22 cellular contexts compared by ENCODE assay signal in the genomic region with DNA sequence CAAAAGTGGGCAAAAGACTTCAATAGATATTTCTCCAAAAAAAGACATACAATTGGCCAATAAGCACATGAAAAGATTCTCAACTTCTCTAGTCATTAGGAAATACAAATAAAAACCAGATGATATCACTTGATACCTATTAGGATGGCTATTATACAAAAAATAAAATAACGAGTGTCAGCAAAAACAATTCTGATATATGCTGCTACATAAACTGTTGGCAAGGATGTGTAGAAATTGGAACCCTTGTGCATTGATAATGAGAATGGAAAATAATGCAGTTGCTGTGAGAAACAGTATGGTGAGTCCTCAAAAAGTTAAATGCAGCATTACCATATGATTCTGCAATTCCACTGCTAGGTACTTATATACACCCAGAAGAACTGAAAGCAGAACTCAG.
DNase-seq lines count a peak whose midpoint lies in the region; ATAC-seq, FAIRE-seq and TF ChIP-seq lines count a peak whose summit lies in the region.
"Had no signal": no experiment of that assay in that cellular context is flagged by ENCODE, and none has a peak within 500 bp of the region (broad histone marks: within the 10 kb centered on the region; RNA-seq: fewer than 3 reads in every experiment).

No MANE protein-coding gene starts in this region.

- TF ChIP-seq CTCF in HepG2 (CRISPR knock-in tag; IDR thresholded peaks at IDR 0.05) = no peak
- TF ChIP-seq CTCF in right lobe of liver (IDR thresholded peaks at IDR 0.05) = no peak
- TF ChIP-seq CTCF in GM12878 (IDR thresholded peaks at IDR 0.05 in 2 of 3, conservative IDR thresholded peaks at IDR 0.05 in 1 of 3; ENCODE audit: control insufficient read depth in 2 of 3, extremely low read depth in 1 of 3, insufficient read depth in 1 of 3, low read depth in 3 of 3, low read length in 3 of 3) = no peak
- TF ChIP-seq CTCF in subcutaneous adipose tissue (IDR thresholded peaks at IDR 0.05; ENCODE audit: low read depth) = peak; percentile 48

- H3K36me3 ChIP-seq in HepG2 (replicated peaks in 1 of 2; ENCODE audit: control insufficient read depth in 1 of 2, insufficient read depth in 2 of 2, low read length in 2 of 2) (no peaks in the 10 kb centered on the region; a peak in 1 of 5 replicates), right lobe of liver (no peaks in the 10 kb centered on the region), GM12878 (ENCODE audit: control insufficient read depth in 2 of 2, insufficient read depth in 2 of 2, low read length in 1 of 2) (no peaks in the 10 kb centered on the region)

- RAD21 ChIA-PET in GM12878 (lab: Charles Lee; ENCODE audit: unreplicated experiment) = no interaction called here

- TF ChIP-seq POLR2A in HepG2 (IDR thresholded peaks at IDR 0.05; ENCODE audit: insufficient read depth in 1 of 2, low read depth in 2 of 2, low read length in 2 of 2) = no peak
- no peak for TF ChIP-seq POLR2A in right lobe of liver (IDR thresholded peaks at IDR 0.05)
- TF ChIP-seq POLR2A in GM12878 (IDR thresholded peaks at IDR 0.05; ENCODE audit: low read depth, low read length) = no peak

- no peak for FAIRE-seq in HepG2 (lab: Jason Lieb, UNC)
- peak; percentile 31 for FAIRE-seq in GM12878 (lab: Jason Lieb, UNC)
- FAIRE-seq: A204.1, D721Med, H54 had no signal

- WGBS in HepG2 (ENCODE audit: low lambda C conversion rate) = 97% methylated on average over 1 of the region's 1 CpG
- WGBS in right lobe of liver (ENCODE audit: insufficient coverage, low coverage, low lambda C conversion rate, missing lambda C conversion rate) = 82% methylated on average over 1 of the region's 1 CpG
- 100% methylated on average over 1 of the region's 1 CpG for WGBS in GM12878 (ENCODE audit: insufficient coverage, insufficient replicate concordance, low lambda C conversion rate, missing lambda C conversion rate)

- DNase-seq in HepG2 (ENCODE audit: low spot score) = no peak
- DNase-seq in right lobe of liver = no peak
- peak; percentile 8 for DNase-seq in NAMALWA (ENCODE audit: low spot score)
- DNase-seq in GM12878 (ENCODE audit: low read depth, low spot score) = no peak
- no peak for DNase-seq in NCI-H1417 treated with DMSO at 0.1 percent for 48 hours (lab: John Stamatoyannopoulos, UW)
- DNase-seq: ACHN; AML-193; C1 segment of cervical spinal cord; CD8-positive, alpha-beta T cell; DMS 273 treated with DMSO at 0.1 percent for 48 hours; DMS79; GF-D8; GOT3; HFFc6 had no signal

- SMC1A ChIA-PET in GM12878 (lab: Charles Lee; ENCODE audit: uncharacterized antibody, unreplicated experiment) = no interaction called here

- CTCF ChIA-PET in HepG2 (lab: Yijun Ruan, JAX; ENCODE audit: low intra/inter-chr PET ratio, low total read pairs) = no interaction called here
- CTCF ChIA-PET in GM12878 (lab: Yijun Ruan, JAX) = no interaction called here

- H3K27ac ChIP-seq in HepG2 (ENCODE audit: extremely low read length, insufficient read depth, low read length) = no peak overlapping the region
- no peak overlapping the region for H3K27ac ChIP-seq in right lobe of liver
- H3K27ac ChIP-seq in GM12878 (ENCODE audit: control insufficient read depth, insufficient read depth) = no peak overlapping the region
- H3K27ac ChIP-seq: 22Rv1 had no signal

- no TSS peak for BruUV-seq in HepG2 (replicated peaks; lab: Mats Ljungman, UMichigan)
- no TSS peak for BruUV-seq in GM12878 (replicated peaks; lab: Mats Ljungman, UMichigan)

- H3K4me1 ChIP-seq in HepG2 (ENCODE audit: insufficient read depth, low read length) (no peaks in the 10 kb centered on the region), right lobe of liver (no peaks in the 10 kb centered on the region), GM12878 (ENCODE audit: control insufficient read depth, insufficient read depth, low read length) (peaks cover 12% of the 10 kb centered on the region)

- no peak for ATAC-seq in HepG2
- no peak for ATAC-seq in right lobe of liver
- no peak for ATAC-seq in GM12878
- no peak for ATAC-seq in HG02852 (IDR thresholded peaks at IDR 0.05; ENCODE audit: unreplicated experiment)
- ATAC-seq in HG03378 (IDR thresholded peaks at IDR 0.05; ENCODE audit: unreplicated experiment) = no peak
- ATAC-seq: CD8-positive, alpha-beta T cell had no signal

- TF ChIP-seq RAD21 in HepG2 (CRISPR knock-in tag; IDR thresholded peaks at IDR 0.05) = no peak
- TF ChIP-seq RAD21 in GM12878 (IDR thresholded peaks at IDR 0.05; ENCODE audit: insufficient read depth, low read depth, low read length) = no peak

- in situ Hi-C loops in HepG2 (cut with HindIII; ENCODE audit: extremely low pct_ligation_motif_present, low pct_unique_long_range_greater_than_20kb) = no loop called here
- in situ Hi-C loops in GM12878 (cut with MboI) = no loop called here

- intact Hi-C loops in HepG2 (cut with micrococcal nuclease; ENCODE audit: unreplicated experiment) = no loop called here
- intact Hi-C loops in right lobe of liver (cut with DNase I) = no loop called here
- intact Hi-C loops in GM12878 (cut with micrococcal nuclease; ENCODE audit: unreplicated experiment) = no loop called here

- no peaks in the 10 kb centered on the region for H3K79me2 ChIP-seq in HepG2 (ENCODE audit: insufficient read depth, low read length)
- H3K79me2 ChIP-seq in GM12878 (ENCODE audit: control insufficient read depth, insufficient read depth, low read length) = no peaks in the 10 kb centered on the region

- TF ChIP-seq EP300 in HepG2 (IDR thresholded peaks at IDR 0.05; ENCODE audit: low read depth in 2 of 2, low read length in 2 of 2) (no peak), HepG2 (CRISPR knock-in tag; IDR thresholded peaks at IDR 0.05; ENCODE audit: borderline replicate concordance) (no peak), GM12878 (IDR thresholded peaks at IDR 0.05; ENCODE audit: borderline replicate concordance in 1 of 2, control insufficient read depth in 1 of 2, low read depth in 2 of 2, low read length in 2 of 2) (no peak)

- no peaks in the 10 kb centered on the region for H4K20me1 ChIP-seq in HepG2 (ENCODE audit: insufficient read depth, low read length)
- no peaks in the 10 kb centered on the region for H4K20me1 ChIP-seq in GM12878 (ENCODE audit: control insufficient read depth, insufficient read depth)

- POLR2A ChIA-PET in HepG2 (lab: Yijun Ruan, JAX) = no interaction called here
- POLR2A ChIA-PET in GM12878 (lab: Charles Lee) = no interaction called here

- H3K4me3 ChIP-seq in HepG2 (replicated peaks in 1 of 3; ENCODE audit: insufficient read depth in 1 of 3, low read depth in 2 of 3, low read length in 3 of 3) = no peak overlapping the region
- H3K4me3 ChIP-seq in right lobe of liver = no peak overlapping the region
- H3K4me3 ChIP-seq in GM12878 = no peak overlapping the region
- H3K4me3 ChIP-seq: HAP-1 had no signal

- H2AFZ ChIP-seq in HepG2 (ENCODE audit: low read length) = no peak overlapping the region
- H2AFZ ChIP-seq in GM12878 (ENCODE audit: control insufficient read depth, low read depth, low read length) = no peak overlapping the region

- H3K27me3 ChIP-seq in HepG2 (ENCODE audit: control insufficient read depth in 1 of 2, insufficient read depth in 2 of 2, low read length in 2 of 2) (no peaks in the 10 kb centered on the region), right lobe of liver (no peaks in the 10 kb centered on the region), GM12878 (replicated peaks in 1 of 2; ENCODE audit: control insufficient read depth in 2 of 2, insufficient read depth in 2 of 2, low read length in 1 of 2) (no peaks in the 10 kb centered on the region)

- H3K9me3 ChIP-seq in HepG2 (ENCODE audit: low read length) (no peaks in the 10 kb centered on the region), right lobe of liver (no peaks in the 10 kb centered on the region), GM12878 (replicated peaks; ENCODE audit: control insufficient read depth, insufficient read depth, low read length) (no peaks in the 10 kb centered on the region)
- H3K9me3 ChIP-seq: HAP-1 had no signal

- H3K9ac ChIP-seq in HepG2 (ENCODE audit: insufficient read depth, low read depth, low read length) (no peak overlapping the region), GM12878 (ENCODE audit: control insufficient read depth, insufficient read depth, low read length) (no peak overlapping the region)

- H3K4me2 ChIP-seq in HepG2 (ENCODE audit: low read depth, low read length) (no peak overlapping the region), GM12878 (ENCODE audit: control insufficient read depth, insufficient read depth) (no peak overlapping the region)

TF ChIP-seq in HepG2, 621 proteins besides CTCF, POLR2A, EP300 and RAD21 (continues in another document):
- TF ChIP-seq MAFF (IDR thresholded peaks at IDR 0.05; ENCODE audit: low read depth, low read length) (peak; percentile 48; the same call in 1 of the 2 replicates), ZNF160 (CRISPR knock-in tag; IDR thresholded peaks at IDR 0.05) (no peak), MAFK (conservative IDR thresholded peaks at IDR 0.05 in 1 of 2, IDR thresholded peaks at IDR 0.05 in 1 of 2; ENCODE audit: low read length in 2 of 2) (peak; percentile 59 to 75; a peak in 3 of 4 replicates), RARA (CRISPR knock-in tag; IDR thresholded peaks at IDR 0.05) (no peak), MYNN (CRISPR knock-in tag; IDR thresholded peaks at IDR 0.05; ENCODE audit: low read depth) (no peak), KAT8 (CRISPR knock-in tag; IDR thresholded peaks at IDR 0.05) (no peak)

TF ChIP-seq in GM12878, 131 proteins besides CTCF, POLR2A, EP300 and RAD21:
- peak; percentile 35; the same call in 1 of the 2 replicates for TF ChIP-seq NFXL1 (IDR thresholded peaks at IDR 0.05; ENCODE audit: borderline replicate concordance)
- TF ChIP-seq, protein P1, sequence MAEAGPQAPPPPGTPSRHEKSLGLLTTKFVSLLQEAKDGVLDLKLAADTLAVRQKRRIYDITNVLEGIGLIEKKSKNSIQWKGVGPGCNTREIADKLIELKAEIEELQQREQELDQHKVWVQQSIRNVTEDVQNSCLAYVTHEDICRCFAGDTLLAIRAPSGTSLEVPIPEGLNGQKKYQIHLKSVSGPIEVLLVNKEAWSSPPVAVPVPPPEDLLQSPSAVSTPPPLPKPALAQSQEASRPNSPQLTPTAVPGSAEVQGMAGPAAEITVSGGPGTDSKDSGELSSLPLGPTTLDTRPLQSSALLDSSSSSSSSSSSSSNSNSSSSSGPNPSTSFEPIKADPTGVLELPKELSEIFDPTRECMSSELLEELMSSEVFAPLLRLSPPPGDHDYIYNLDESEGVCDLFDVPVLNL (IDR thresholded peaks at IDR 0.05; ENCODE audit: low read depth, low read length) = no peak
- TF ChIP-seq ETV6 (conservative IDR thresholded peaks at IDR 0.05 in 1 of 2, IDR thresholded peaks at IDR 0.05 in 1 of 2; ENCODE audit: borderline replicate concordance in 1 of 2, low read depth in 1 of 2) = peak in 1 of 2 experiments; percentile 87; a peak in 1 of 4 replicates
